Comparison of ENCODE assay signal across 8 cellular contexts in genomic region chr14:73770977-73771847, GRCh38. TPM values are rescaled to one million over a fixed set of nuclear protein-coding genes. Genes with fewer than 3 reads are reported as not detected.
DNase-seq lines count a peak whose midpoint lies in the region; ATAC-seq and TF ChIP-seq lines count a peak whose summit lies in the region.

No MANE protein-coding gene starts in this region.

- H3F3A ChIP-seq in OCI-LY1 (ENCODE audit: insufficient read depth, low read length) = peaks cover 22% of the 10 kb centered on the region

- no TSS peak for BruUV-seq in Caco-2 (replicated peaks; lab: Mats Ljungman, UMichigan)

- no peak overlapping the region for H2AFZ ChIP-seq in OCI-LY1 (ENCODE audit: low read length)

- peaks cover 31% of the 10 kb centered on the region for H3K4me1 ChIP-seq in Caco-2
- H3K4me1 ChIP-seq in OCI-LY1 (ENCODE audit: insufficient read depth, low read length, severe bottlenecking) = peaks cover 81% of the 10 kb centered on the region

- H3K27me3 Mint-ChIP-seq in Caco-2 (ENCODE audit: insufficient read depth, unreplicated experiment) (no peaks in the 10 kb centered on the region), immature natural killer cell (ENCODE audit: low read depth in 3 of 3) (peaks cover 0 to 8% (median 0%) of the 10 kb centered on the region in 3 donors), type B pancreatic cell (no peaks in the 10 kb centered on the region)

- POLR2A ChIA-PET in Caco-2 (lab: Charles Lee) = interaction anchor here (0.9 to 2.6 kb wide), 6 partner anchors 12 to 179 kb away, joined by 3 to 21 read pairs (median 7); partner anchors contain the start of genes COQ6, FAM161B and PTGR2

- no peak for DNase-seq in Caco-2
- no peak for DNase-seq in immature natural killer cell
- no peak for DNase-seq in type B pancreatic cell (ENCODE audit: extremely low spot score, unreplicated experiment)
- no peak for DNase-seq in HT-29 (ENCODE audit: low spot score)
- DNase-seq in SIG-M5 treated with dmso at 0.1 percent for 504 hours (lab: John Stamatoyannopoulos, UW; ENCODE audit: unreplicated experiment) = no peak
- no peak for DNase-seq in foreskin melanocyte

- H3K9ac ChIP-seq in OCI-LY1 (ENCODE audit: low read length) = peak overlapping the region; percentile 62

- H3K36me3 Mint-ChIP-seq in Caco-2 (ENCODE audit: insufficient read depth, unreplicated experiment) (peaks cover 5% of the 10 kb centered on the region), immature natural killer cell (no peaks in the 10 kb centered on the region), type B pancreatic cell (no peaks in the 10 kb centered on the region)

- H3K36me3 ChIP-seq in Caco-2 (ENCODE audit: control insufficient read depth, insufficient read depth, low read length) = no peaks in the 10 kb centered on the region
- no peaks in the 10 kb centered on the region for H3K36me3 ChIP-seq in OCI-LY1 (ENCODE audit: insufficient read depth, low read length)

- peak overlapping the region; percentile 59 for H3K4me2 ChIP-seq in OCI-LY1 (ENCODE audit: low read length)

- TF ChIP-seq CTCF in Caco-2 (IDR thresholded peaks at IDR 0.05; ENCODE audit: insufficient read depth in 1 of 2, low read depth in 1 of 2, low read length in 1 of 2, severe bottlenecking in 1 of 2, unreplicated experiment in 1 of 2) = no peak
- TF ChIP-seq CTCF in OCI-LY1 (IDR thresholded peaks at IDR 0.05; ENCODE audit: low read length) = no peak
- TF ChIP-seq CTCF in type B pancreatic cell (conservative IDR thresholded peaks at IDR 0.05) = no peak

- H3K4me3 ChIP-seq in Caco-2 (ENCODE audit: low read depth, low read length) (no peak overlapping the region; the same call in 1 of the 2 replicates), OCI-LY1 (ENCODE audit: low read depth, low read length, poor library complexity, severe bottlenecking) (peak overlapping the region; percentile 25)

- no peaks in the 10 kb centered on the region for H3K9me3 Mint-ChIP-seq in Caco-2 (ENCODE audit: unreplicated experiment)
- H3K9me3 Mint-ChIP-seq in immature natural killer cell = no peaks in the 10 kb centered on the region
- H3K9me3 Mint-ChIP-seq in type B pancreatic cell = no peaks in the 10 kb centered on the region

- H3K4me3 Mint-ChIP-seq in Caco-2 (ENCODE audit: unreplicated experiment) = peak overlapping the region; percentile 44
- H3K4me3 Mint-ChIP-seq in immature natural killer cell = peak overlapping the region; percentile 53 to 59 (median 56)
- peak overlapping the region; percentile 56 for H3K4me3 Mint-ChIP-seq in type B pancreatic cell

- H4K20me1 ChIP-seq in OCI-LY1 (ENCODE audit: insufficient read depth, low read length) = no peaks in the 10 kb centered on the region

- peak overlapping the region; percentile 96 for H3K27ac ChIP-seq in OCI-LY1 (ENCODE audit: low read depth, low read length, poor library complexity, severe bottlenecking)

- CTCF ChIA-PET in Caco-2 (lab: Charles Lee) = interaction anchor here (0.9 to 2.2 kb wide), 10 partner anchors 11 to 80 kb away, joined by 3 to 12 read pairs (median 6); partner anchors contain the start of gene PTGR2

- no peaks in the 10 kb centered on the region for H3K9me2 ChIP-seq in OCI-LY1 (ENCODE audit: low read depth, low read length)

- no peaks in the 10 kb centered on the region for H3K9me3 ChIP-seq in Caco-2
- H3K9me3 ChIP-seq in OCI-LY1 (ENCODE audit: low read length) = no peaks in the 10 kb centered on the region

- H3K27ac Mint-ChIP-seq in Caco-2 (ENCODE audit: unreplicated experiment) = peak overlapping the region; percentile 51
- peak overlapping the region; percentile 83 to 92 (median 88) for H3K27ac Mint-ChIP-seq in immature natural killer cell
- peak overlapping the region; percentile 78 for H3K27ac Mint-ChIP-seq in type B pancreatic cell

- no peaks in the 10 kb centered on the region for H3K27me3 ChIP-seq in Caco-2 (replicated peaks; ENCODE audit: control insufficient read depth, insufficient read depth, low read length)
- no peaks in the 10 kb centered on the region for H3K27me3 ChIP-seq in OCI-LY1 (ENCODE audit: insufficient read depth, low read length)

- H3K4me1 Mint-ChIP-seq in Caco-2 (ENCODE audit: low read depth, unreplicated experiment) (peaks cover 50% of the 10 kb centered on the region), immature natural killer cell (peaks cover 70 to 73% of the 10 kb centered on the region in 2 donors), type B pancreatic cell (ENCODE audit: unreplicated experiment) (peaks cover 54% of the 10 kb centered on the region)

- intact Hi-C loops in Caco-2 (cut with micrococcal nuclease; ENCODE audit: unreplicated experiment) = loop anchor here (1.0 to 2.0 kb wide), 2 partner anchors 11 to 32 kb away; a partner anchor contains a TSS

- peak; percentile 9 for ATAC-seq in GM21717 (IDR thresholded peaks at IDR 0.05; ENCODE audit: unreplicated experiment)

- H3K79me2 ChIP-seq in OCI-LY1 (ENCODE audit: insufficient read depth, low read length) = peaks cover 48% of the 10 kb centered on the region

RNA-seq across cellular contexts. Expression of gene PNMA1, which starts 57.0 kb away (rescaled TPM):
- total RNA-seq in Caco-2 (2022) (33.2 and 38.8 TPM in 2 replicates), type B pancreatic cell (ENCODE audit: low replicate concordance) (35.5 and 64.8 TPM in 2 replicates)
- polyA plus RNA-seq in immature natural killer cell = 10 to 100 TPM; 19.6 to 39.2 (median 23.8) TPM
- total RNA-seq in HT-29 (2014; rRNA removed; shearing (Covaris generic)) = 6.3 and 7.5 TPM in 2 replicates
